ENCODE assay signal across 8 cellular contexts in genomic region chr16:29007865-29008593, GRCh38. TPM values are rescaled to one million over a fixed set of nuclear protein-coding genes. Genes with fewer than 3 reads are reported as not detected.
DNase-seq lines count a peak whose midpoint lies in the region; ATAC-seq, FAIRE-seq and TF ChIP-seq lines count a peak whose summit lies in the region.

No MANE protein-coding gene starts in this region.

- H3K36me3 ChIP-seq in K562 (ENCODE audit: control insufficient read depth, insufficient read depth, low read length) (no peaks in the 10 kb centered on the region), right atrium auricular region (no peaks in the 10 kb centered on the region)

- in situ Hi-C loops in K562 (cut with MboI): no loop called here

- intact Hi-C loops in K562 (cut with micrococcal nuclease): no loop called here

- no peak for TF ChIP-seq RAD21 in K562 (CRISPR knock-in tag; conservative IDR thresholded peaks at IDR 0.05 in 1 of 2, IDR thresholded peaks at IDR 0.05 in 1 of 2)

- peaks cover 51 to 60% of the 10 kb centered on the region in 2 experiments for H3K4me1 ChIP-seq in K562 (replicated peaks in 1 of 2; ENCODE audit: control insufficient read depth in 2 of 2, insufficient read depth in 2 of 2, low read length in 2 of 2)
- no peaks in the 10 kb centered on the region for H3K4me1 ChIP-seq in right atrium auricular region

- DNase-seq in HS-5 (ENCODE audit: low read depth): peak; percentile 39
- DNase-seq in K562 (ENCODE audit: extremely low read depth in 1 of 4, low spot score in 3 of 4): peak; percentile 42 to 83 (median 52)
- DNase-seq in stimulated activated CD4-positive, alpha-beta T cell treated with anti-CD3 and anti-CD28 coated beads, TNF-alpha, amount 100 ng/mL, for 48 hours (ENCODE audit: low read depth in 3 of 3): peak; percentile 54 to 74 (median 71)
- DNase-seq in right atrium auricular region (ENCODE audit: low spot score): no peak

- H3K4me3 ChIP-seq in K562 (no peak overlapping the region), right atrium auricular region (no peak overlapping the region)

- peak; percentile 73 for FAIRE-seq in K562 (lab: Jason Lieb, UNC)

- H4K20me1 ChIP-seq in K562 (replicated peaks; ENCODE audit: control insufficient read depth, insufficient read depth, low read length): no peaks in the 10 kb centered on the region

- H3K9ac ChIP-seq in K562 (ENCODE audit: insufficient read depth in 1 of 2, low read depth in 2 of 2, low read length in 2 of 2): peak overlapping the region; percentile 7 to 77; a peak in 1 of 4 replicates

- TF ChIP-seq EP300 in K562 (IDR thresholded peaks at IDR 0.05; ENCODE audit: low read length): no peak; the same call in 1 of the 2 replicates

- H3K27ac ChIP-seq in K562 (ENCODE audit: extremely low read depth, low read depth, low read length): peak overlapping the region; percentile 100
- no peak overlapping the region for H3K27ac ChIP-seq in right atrium auricular region

- H3K9me1 ChIP-seq in K562 (ENCODE audit: control insufficient read depth, insufficient read depth, low read length): no peaks in the 10 kb centered on the region

- H2AFZ ChIP-seq in K562 (ENCODE audit: low read depth, low read length): peak overlapping the region; percentile 37

- TF ChIP-seq POLR2A in K562 (conservative IDR thresholded peaks at IDR 0.05): no peak

- no peak for TF ChIP-seq CTCF in K562 (IDR thresholded peaks at IDR 0.05 in 2 of 3, conservative IDR thresholded peaks at IDR 0.05 in 1 of 3; ENCODE audit: insufficient read depth in 2 of 3, low read depth in 1 of 3, low read length in 3 of 3)
- TF ChIP-seq CTCF in right atrium auricular region (IDR thresholded peaks at IDR 0.05): no peak

- H3K9me3 ChIP-seq in K562 (replicated peaks; ENCODE audit: control insufficient read depth, insufficient read depth, low read depth, low read length) (no peaks in the 10 kb centered on the region), right atrium auricular region (no peaks in the 10 kb centered on the region)

- H3K27me3 ChIP-seq in K562 (ENCODE audit: control insufficient read depth in 2 of 2, insufficient read depth in 2 of 2, low read length in 2 of 2) (no peaks in the 10 kb centered on the region), right atrium auricular region (no peaks in the 10 kb centered on the region)

- H3K4me2 ChIP-seq in K562 (ENCODE audit: insufficient read depth, low read length): peak overlapping the region; percentile 26

- WGBS in K562 (ENCODE audit: insufficient coverage, low coverage, missing lambda C conversion rate): 12% methylated on average over 10 of the region's 10 CpGs

- CTCF ChIA-PET in K562 (lab: Yijun Ruan, JAX; ENCODE audit: low intra/inter-chr PET ratio): no interaction called here

- no TSS peak for BruUV-seq in K562 (replicated peaks; lab: Mats Ljungman, UMichigan)

- peak; percentile 95 to 96 for ATAC-seq in activated CD4-positive, CD25-positive, alpha-beta regulatory T cell treated with anti-CD3 and anti-CD28 coated beads, Interleukin-2, amount 50 U/mL, for 24 hours
- ATAC-seq in K562: peak; percentile 36
- ATAC-seq in HG03280 (IDR thresholded peaks at IDR 0.05; ENCODE audit: unreplicated experiment): no peak
- no peak for ATAC-seq in GM21381 (IDR thresholded peaks at IDR 0.05; ENCODE audit: unreplicated experiment)
- no peak for ATAC-seq in GM21825 (IDR thresholded peaks at IDR 0.05; ENCODE audit: unreplicated experiment)

- POLR2A ChIA-PET in K562 (lab: Yijun Ruan, JAX): interaction anchor here (0.6 kb wide), 1 partner anchor 796 kb away, joined by 3 read pairs; no protein-coding TSS in a partner anchor

- no peaks in the 10 kb centered on the region for H3K79me2 ChIP-seq in K562 (ENCODE audit: control insufficient read depth, insufficient read depth, low read length)

TF ChIP-seq in K562, 482 proteins besides CTCF, POLR2A, EP300 and RAD21 (continues in another document):
- TF ChIP-seq ZNF644 (tag; IDR thresholded peaks at IDR 0.05; ENCODE audit: low read depth) (0 out of 2 replicates have a peak, but pooled peaks have one; percentile 41), MTA3 (IDR thresholded peaks at IDR 0.05; ENCODE audit: borderline replicate concordance) (0 out of 2 replicates have a peak, but pooled peaks have one; percentile 23), NR1H2 (CRISPR knock-in tag; IDR thresholded peaks at IDR 0.05) (no peak), ZNF668 (CRISPR knock-in tag; IDR thresholded peaks at IDR 0.05) (no peak), SREBF1 (IDR thresholded peaks at IDR 0.05; ENCODE audit: borderline replicate concordance, low read depth, low read length) (no peak), ILF3 (IDR thresholded peaks at IDR 0.05; ENCODE audit: borderline replicate concordance) (no peak), IFI16 (CRISPR knock-in tag; IDR thresholded peaks at IDR 0.05) (no peak), RBM25 (IDR thresholded peaks at IDR 0.05; ENCODE audit: low read depth, low read length, severe bottlenecking) (peak; percentile 69), ZNF121 (CRISPR knock-in tag; conservative IDR thresholded peaks at IDR 0.05) (no peak), NFXL1 (CRISPR knock-in tag; IDR thresholded peaks at IDR 0.05) (no peak), NFIC (IDR thresholded peaks at IDR 0.05) (peak; percentile 85)

RNA-seq across cellular contexts. Expression of gene LAT, which starts 23.2 kb away (rescaled TPM):
- total RNA-seq in K562 (2011; cell fraction: chromatin; rRNA removed; ENCODE audit: low replicate concordance): 11.1 and 32.8 TPM in 2 replicates
- total RNA-seq in K562 (2011; cell fraction: nucleolus; rRNA removed): 20.5 and 21.2 TPM in 2 replicates
- 12.8 and 19.2 TPM in 2 replicates for total RNA-seq in K562 (2011; cell fraction: nucleoplasm; rRNA removed)
- total RNA-seq in K562 (2014; rRNA removed): 0.95 and 2.1 TPM in 2 replicates
- total RNA-seq in K562 (2014; rRNA removed; fragmentation: Illumina TruSeq; extraction: Trizol): 0.22 and 0.40 TPM in 2 replicates
- total RNA-seq in K562 (2015; rRNA removed; fragmentation: Illumina TruSeq; extraction: Trizol): 2.0 and 2.3 TPM in 2 replicates
- total RNA-seq in K562 (2021): 2.9 and 4.2 TPM in 2 replicates
- 1.9 and 2.0 TPM in 2 replicates for polyA plus RNA-seq in K562 (2011; rRNA removed)
- polyA plus RNA-seq in K562 (2011; cell fraction: cytosol; rRNA removed): 0.86 and 2.0 TPM in 2 replicates
- polyA plus RNA-seq in K562 (2011; cell fraction: nucleus; rRNA removed): 22.2 and 50.9 TPM in 2 replicates
- polyA plus RNA-seq in K562 (2012): 2.9 and 5.7 TPM in 2 replicates
- polyA plus RNA-seq in K562 (2014; fragmentation: Illumina TruSeq; extraction: Trizol): 1.3 and 1.7 TPM in 2 replicates
- polyA plus RNA-seq in K562 (2014; fragmentation: Nextera tagmentation; extraction: Ambion mirVana): under 1 TPM; 0.59 to 0.63 TPM
- polyA plus RNA-seq in K562 (2014; rRNA removed): 1.6 and 3.2 TPM in 2 replicates
- polyA minus RNA-seq in K562 (2011; rRNA and poly(A)+ RNA removed): 0.24 and 0.25 TPM in 2 replicates
- polyA minus RNA-seq in K562 (2011; cell fraction: cytosol; rRNA and poly(A)+ RNA removed): 0.29 TPM in 1 of 2 replicates, not detected in the other
- polyA minus RNA-seq in K562 (2011; cell fraction: nucleus; rRNA and poly(A)+ RNA removed): 2.2 and 3.0 TPM in 2 replicates
- 1 to 10 TPM in 1 of 2 donors, under 1 TPM in 1; 0.98 to 1.3 TPM for total RNA-seq in right atrium auricular region

RNA-seq across cellular contexts. Expression of gene SPNS1, which starts 33.5 kb away (rescaled TPM):
- 27.4 and 88.8 TPM in 2 replicates for total RNA-seq in K562 (2011; cell fraction: chromatin; rRNA removed; ENCODE audit: low replicate concordance)
- 112 and 138 TPM in 2 replicates for total RNA-seq in K562 (2011; cell fraction: nucleolus; rRNA removed)
- total RNA-seq in K562 (2011; cell fraction: nucleoplasm; rRNA removed): 66.3 and 72.9 TPM in 2 replicates
- total RNA-seq in K562 (2014; rRNA removed) (37.8 and 48.4 TPM in 2 replicates), K562 (2014; rRNA removed; fragmentation: Illumina TruSeq; extraction: Trizol) (6.2 and 9.0 TPM in 2 replicates), K562 (2015; rRNA removed; fragmentation: Illumina TruSeq; extraction: Trizol) (13.7 and 16.3 TPM in 2 replicates), K562 (2021) (64.9 and 69.8 TPM in 2 replicates), right atrium auricular region (10 to 100 TPM; 11.9 to 12.8 TPM)
- polyA plus RNA-seq in K562 (2011; rRNA removed) (12.3 and 20.6 TPM in 2 replicates), K562 (2014; fragmentation: Illumina TruSeq; extraction: Trizol) (22.2 and 38.7 TPM in 2 replicates), K562 (2014; fragmentation: Nextera tagmentation; extraction: Ambion mirVana) (1 to 10 TPM in 1 of 2 experiments, under 1 TPM in 1; 0.58 to 2.9 TPM), K562 (2014; rRNA removed) (37.8 and 40.6 TPM in 2 replicates)
- polyA plus RNA-seq in K562 (2011; cell fraction: cytosol; rRNA removed): 18.6 and 53.9 TPM in 2 replicates
- 31.4 and 74.3 TPM in 2 replicates for polyA plus RNA-seq in K562 (2011; cell fraction: nucleus; rRNA removed)
- polyA plus RNA-seq in K562 (2012): 47.4 and 49.1 TPM in 2 replicates
- 13.2 and 15.6 TPM in 2 replicates for polyA minus RNA-seq in K562 (2011; rRNA and poly(A)+ RNA removed)
- polyA minus RNA-seq in K562 (2011; cell fraction: cytosol; rRNA and poly(A)+ RNA removed): 22.8 and 23.5 TPM in 2 replicates
- polyA minus RNA-seq in K562 (2011; cell fraction: nucleus; rRNA and poly(A)+ RNA removed): 7.0 and 9.0 TPM in 2 replicates

RNA-seq across cellular contexts. Expression of gene NFATC2IP, which starts 57.3 kb away (rescaled TPM):
- total RNA-seq in K562 (2011; cell fraction: chromatin; rRNA removed; ENCODE audit: low replicate concordance): 277 and 436 TPM in 2 replicates
- total RNA-seq in K562 (2011; cell fraction: nucleolus; rRNA removed): 228 and 264 TPM in 2 replicates
- 253 and 320 TPM in 2 replicates for total RNA-seq in K562 (2011; cell fraction: nucleoplasm; rRNA removed)
- 45.5 and 67.2 TPM in 2 replicates for total RNA-seq in K562 (2014; rRNA removed)
- total RNA-seq in K562 (2014; rRNA removed; fragmentation: Illumina TruSeq; extraction: Trizol): 45.9 and 46.9 TPM in 2 replicates
- total RNA-seq in K562 (2015; rRNA removed; fragmentation: Illumina TruSeq; extraction: Trizol): 40.6 and 41.5 TPM in 2 replicates
- total RNA-seq in K562 (2021): 49.2 and 54.3 TPM in 2 replicates
- polyA plus RNA-seq in K562 (2011; rRNA removed): 100 and 106 TPM in 2 replicates
- polyA plus RNA-seq in K562 (2011; cell fraction: cytosol; rRNA removed): 49.6 and 74.5 TPM in 2 replicates
- polyA plus RNA-seq in K562 (2011; cell fraction: nucleus; rRNA removed): 240 and 326 TPM in 2 replicates
- 40.3 and 56.4 TPM in 2 replicates for polyA plus RNA-seq in K562 (2012)
- 55.1 and 62.0 TPM in 2 replicates for polyA plus RNA-seq in K562 (2014; fragmentation: Illumina TruSeq; extraction: Trizol)
- 10 to 100 TPM; 15.6 to 16.1 TPM for polyA plus RNA-seq in K562 (2014; fragmentation: Nextera tagmentation; extraction: Ambion mirVana)
- 73.7 and 80.9 TPM in 2 replicates for polyA plus RNA-seq in K562 (2014; rRNA removed)
- 54.5 TPM in 2 replicates for polyA minus RNA-seq in K562 (2011; rRNA and poly(A)+ RNA removed)
- polyA minus RNA-seq in K562 (2011; cell fraction: cytosol; rRNA and poly(A)+ RNA removed): 15.4 and 21.7 TPM in 2 replicates
- polyA minus RNA-seq in K562 (2011; cell fraction: nucleus; rRNA and poly(A)+ RNA removed): 70.1 and 82.0 TPM in 2 replicates
- 10 to 100 TPM; 10.6 to 13.0 TPM for total RNA-seq in right atrium auricular region

Comparison
In these comparisons a context has a peak if more than half of its experiments do, and no peak if none do; other contexts are left out.
1. ATAC-seq: peak in activated CD4-positive, CD25-positive, alpha-beta regulatory T cell treated with anti-CD3 and anti-CD28 coated beads, Interleukin-2, amount 50 U/mL, for 24 hours (2 of 2) and K562 (single experiment); none in HG03280 (single experiment), GM21381 (single experiment) and GM21825 (single experiment).